Comparison of ENCODE assay signal across 8 cellular contexts in genomic region chr12:56359851-56360767, GRCh38. TPM values are rescaled to one million over a fixed set of nuclear protein-coding genes. Genes with fewer than 3 reads are reported as not detected.
A peak's percentile ranks its signal among the peaks of the same experiment; 100 is the strongest.
DNase-seq lines count a peak whose midpoint lies in the region; ATAC-seq and TF ChIP-seq lines count a peak whose summit lies in the region.

Gene STAT2, minus strand, starts transcription at chr12:56360107. Its CDS starts 3,536 bp downstream, at chr12:56356571.

- peak; percentile 97 for ATAC-seq in HG03432 (IDR thresholded peaks at IDR 0.05; ENCODE audit: unreplicated experiment)

- TF ChIP-seq POLR2A in GM19099 (IDR thresholded peaks at IDR 0.05; ENCODE audit: extremely low read depth, insufficient read length, low read depth): peak; percentile 89

- DNase-seq in AG20443 (ENCODE audit: low spot score) (peak; percentile 97), NCI-H510A (lab: John Stamatoyannopoulos, UW) (peak; percentile 100), cerebellum (ENCODE audit: low spot score) (peak; percentile 98), islet precursor cell (peak; percentile 100)
- DNase-seq in activated CD4-positive, alpha-beta T cell treated with anti-CD3 and anti-CD28 coated beads for 1 hour: peak; percentile 99
- peak; percentile 96 to 99 (median 98) for DNase-seq in stimulated activated CD4-positive, alpha-beta T cell treated with anti-CD3 and anti-CD28 coated beads, Interleukin-12 subunit alpha, Interleukin-12 subunit beta, amount 100 ng/mL, for 48 hours (ENCODE audit: low read depth in 2 of 3, low spot score in 1 of 3)

RNA-seq across cellular contexts. Expression of gene STAT2, which starts in this region (rescaled TPM):
- total RNA-seq in cerebellum: 79.8 TPM

Comparison
In these comparisons a context has a peak if more than half of its experiments do, and no peak if none do; other contexts are left out.
1. Peak in every context shown above with its lines: DNase-seq and ATAC-seq.